10 cellular contexts compared by ENCODE assay signal in genomic region chr22:40426671-40427070, GRCh38. TPM values are rescaled to one million over a fixed set of nuclear protein-coding genes. Genes with fewer than 3 reads are reported as not detected.
DNase-seq lines count a peak whose midpoint lies in the region; ATAC-seq lines count a peak whose summit lies in the region.
"Had no signal": no experiment of that assay in that cellular context is flagged by ENCODE, and none has a peak within 500 bp of the region (broad histone marks: within the 10 kb centered on the region; RNA-seq: fewer than 3 reads in every experiment).

No MANE protein-coding gene starts in this region.

- ATAC-seq in T-cell (replicated peaks in 1 of 4) (no peak), GM21423 (IDR thresholded peaks at IDR 0.05; ENCODE audit: unreplicated experiment) (no peak)
- no peak for ATAC-seq in stimulated activated naive CD8-positive, alpha-beta T cell treated with anti-CD3 and anti-CD28 coated beads, Interleukin-15, amount 100 ng/mL, for 72 hours

- no peaks in the 10 kb centered on the region for H3K27me3 ChIP-seq in H7 (ENCODE audit: control insufficient read depth, insufficient read depth, low read length)
- H3K27me3 ChIP-seq: BLaER1 treated with 17β-estradiol and CSF1 and Interleukin-3, amounts not matched to agents 10 nM and 100 nM had no signal

- peak overlapping the region; percentile 44 to 83 for H3K27ac Mint-ChIP-seq in T-cell
- peak overlapping the region; percentile 6 to 28 for H3K27ac Mint-ChIP-seq in stimulated activated naive CD8-positive, alpha-beta T cell treated with anti-CD3 and anti-CD28 coated beads, Interleukin-15, amount 100 ng/mL, for 72 hours

- DNase-seq in activated effector memory CD4-positive, alpha-beta T cell treated with anti-CD3 and anti-CD28 coated beads, Interleukin-2, amount 50 U/mL, for 16 hours, result peak; percentile 34
- DNase-seq in activated effector memory CD4-positive, alpha-beta T cell treated with Interleukin-2 at 50 U/mL for 16 hours, result no peak
- DNase-seq in T-cell (no peak), head of caudate nucleus (peak in 41 of 42 donors; percentile 39 to 91 (median 77)), H7 (no peak), HK-2 (ENCODE audit: unreplicated experiment) (no peak)
- no peak for DNase-seq in stimulated activated naive CD8-positive, alpha-beta T cell treated with anti-CD3 and anti-CD28 coated beads, Interleukin-15, amount 100 ng/mL, for 72 hours
- DNase-seq: stimulated activated CD4-positive, alpha-beta T cell treated with anti-CD3 and anti-CD28 coated beads, Interleukin-4, amount 100 ng/mL, for 4 hours had no signal

- no peak overlapping the region for H3K4me3 ChIP-seq in H7 (ENCODE audit: insufficient read depth, low read depth, low read length)
- H3K4me3 ChIP-seq: BLaER1 treated with 17β-estradiol and CSF1 and Interleukin-3, amounts not matched to agents 10 nM and 100 nM had no signal

- no peaks in the 10 kb centered on the region for H3K9me3 Mint-ChIP-seq in T-cell
- H3K9me3 Mint-ChIP-seq in stimulated activated naive CD8-positive, alpha-beta T cell treated with anti-CD3 and anti-CD28 coated beads, Interleukin-15, amount 100 ng/mL, for 72 hours, result no peaks in the 10 kb centered on the region

- H3K36me3 Mint-ChIP-seq in T-cell, result peaks cover 63% of the 10 kb centered on the region

- no peak overlapping the region for H3K4me3 Mint-ChIP-seq in T-cell
- no peak overlapping the region for H3K4me3 Mint-ChIP-seq in stimulated activated naive CD8-positive, alpha-beta T cell treated with anti-CD3 and anti-CD28 coated beads, Interleukin-15, amount 100 ng/mL, for 72 hours

- intact Hi-C loops in head of caudate nucleus (cut with DNase I), result no loop called here

- peaks cover 25 to 35% (median 25%) of the 10 kb centered on the region in 3 donors for H3K4me1 Mint-ChIP-seq in T-cell
- H3K4me1 Mint-ChIP-seq in stimulated activated naive CD8-positive, alpha-beta T cell treated with anti-CD3 and anti-CD28 coated beads, Interleukin-15, amount 100 ng/mL, for 72 hours, result peaks cover 18% of the 10 kb centered on the region

- POLR2A ChIA-PET in T-cell (lab: Charles Lee), result no interaction called here

- H3K27me3 Mint-ChIP-seq in T-cell, result no peaks in the 10 kb centered on the region
- no peaks in the 10 kb centered on the region for H3K27me3 Mint-ChIP-seq in stimulated activated naive CD8-positive, alpha-beta T cell treated with anti-CD3 and anti-CD28 coated beads, Interleukin-15, amount 100 ng/mL, for 72 hours

- H3K36me3 ChIP-seq in H7 (replicated peaks; ENCODE audit: control insufficient read depth, insufficient read depth, low read length), result peaks cover 14% of the 10 kb centered on the region

- CTCF ChIA-PET in T-cell (lab: Charles Lee), result no interaction called here

RNA-seq across cellular contexts. Expression of gene SGSM3, which starts 56.3 kb away (rescaled TPM):
- 100 to 1,000 TPM in 3 of 5 donors, 10 to 100 TPM in 2; 89.4 to 116 (median 101) TPM for total RNA-seq in T-cell
- total RNA-seq in H7 (2014; rRNA removed; shearing (Covaris generic)), result 75.9 and 113 TPM in 2 replicates

Comparison
In these comparisons a context has a peak if more than half of its experiments do, and no peak if none do; other contexts are left out.
1. DNase-seq: peak in activated effector memory CD4-positive, alpha-beta T cell treated with anti-CD3 and anti-CD28 coated beads, Interleukin-2, amount 50 U/mL, for 16 hours (single experiment) and head of caudate nucleus (41 of 42); none in activated effector memory CD4-positive, alpha-beta T cell treated with Interleukin-2 at 50 U/mL for 16 hours (single experiment), T-cell (0 of 34), stimulated activated naive CD8-positive, alpha-beta T cell treated with anti-CD3 and anti-CD28 coated beads, Interleukin-15, amount 100 ng/mL, for 72 hours (0 of 2), H7 (single experiment) and HK-2 (single experiment).